In genomic region chr10:127738512-127739424, GRCh38 we compare ENCODE assay signal across 20 cellular contexts. TPM values are rescaled to one million over a fixed set of nuclear protein-coding genes. Genes with fewer than 3 reads are reported as not detected.
DNase-seq lines count a peak whose midpoint lies in the region; ATAC-seq and TF ChIP-seq lines count a peak whose summit lies in the region.
"Had no signal": no experiment of that assay in that cellular context is flagged by ENCODE, and none has a peak within 500 bp of the region (broad histone marks: within the 10 kb centered on the region; RNA-seq: fewer than 3 reads in every experiment).

No MANE protein-coding gene starts in this region.

- H3K9me3 Mint-ChIP-seq in natural killer cell treated with Interleukin-12 subunit alpha and Interleukin-12 subunit beta and Interleukin-15 and Interleukin-18, amount 100 ng/mL, for 72 hours, result no peaks in the 10 kb centered on the region
- H3K9me3 Mint-ChIP-seq: activated naive CD4-positive, alpha-beta T cell treated with anti-CD3 and anti-CD28 coated beads, Interleukin-2, amount 50 U/mL, for 72 hours had no signal

- H3K27me3 ChIP-seq in esophagus squamous epithelium, result peaks cover 0 to 67% (median 1%) of the 10 kb centered on the region in 4 donors
- peaks cover 6% of the 10 kb centered on the region for H3K27me3 ChIP-seq in parathyroid adenoma (ENCODE audit: control insufficient read depth, insufficient read depth, low read length)

- no peak overlapping the region for H2AFZ ChIP-seq in parathyroid adenoma

- H3K4me2 ChIP-seq in parathyroid adenoma (ENCODE audit: low read length), result peak overlapping the region; percentile 61

- H3K9me3 ChIP-seq in esophagus squamous epithelium (no peaks in the 10 kb centered on the region), parathyroid adenoma (ENCODE audit: control insufficient read depth, low read length) (no peaks in the 10 kb centered on the region)
- H3K9me3 ChIP-seq: lower lobe of right lung, transverse colon had no signal

- no peaks in the 10 kb centered on the region for H3K36me3 Mint-ChIP-seq in natural killer cell treated with Interleukin-12 subunit alpha and Interleukin-12 subunit beta and Interleukin-15 and Interleukin-18, amount 100 ng/mL, for 72 hours
- H3K36me3 Mint-ChIP-seq: activated naive CD4-positive, alpha-beta T cell treated with anti-CD3 and anti-CD28 coated beads, Interleukin-2, amount 50 U/mL, for 72 hours; CD4-positive, alpha-beta memory T cell; naive thymus-derived CD8-positive, alpha-beta T cell had no signal

- no peak overlapping the region for H3K27ac Mint-ChIP-seq in natural killer cell treated with Interleukin-12 subunit alpha and Interleukin-12 subunit beta and Interleukin-15 and Interleukin-18, amount 100 ng/mL, for 72 hours
- H3K27ac Mint-ChIP-seq: activated naive CD4-positive, alpha-beta T cell treated with anti-CD3 and anti-CD28 coated beads, Interleukin-2, amount 50 U/mL, for 72 hours; CD4-positive, alpha-beta memory T cell had no signal

- intact Hi-C loops in esophagus squamous epithelium (cut with DNase I), result no loop called here
- intact Hi-C loops in left colon (cut with DNase I, micrococcal nuclease), result no loop called here

- H3K36me3 ChIP-seq in esophagus squamous epithelium, result no peaks in the 10 kb centered on the region
- H3K36me3 ChIP-seq in parathyroid adenoma (ENCODE audit: control insufficient read depth, insufficient read depth, low read length), result no peaks in the 10 kb centered on the region
- H3K36me3 ChIP-seq: lower lobe of right lung, transverse colon had no signal

- ATAC-seq in HG03432 (IDR thresholded peaks at IDR 0.05; ENCODE audit: unreplicated experiment), result peak; percentile 69
- no peak for ATAC-seq in left colon
- ATAC-seq in GM21528 (IDR thresholded peaks at IDR 0.05; ENCODE audit: low FRiP score, unreplicated experiment), result no peak
- no peak for ATAC-seq in natural killer cell treated with Interleukin-12 subunit alpha and Interleukin-12 subunit beta and Interleukin-15 and Interleukin-18, amount 100 ng/mL, for 72 hours
- ATAC-seq: activated naive CD4-positive, alpha-beta T cell treated with anti-CD3 and anti-CD28 coated beads, Interleukin-2, amount 50 U/mL, for 72 hours; naive thymus-derived CD8-positive, alpha-beta T cell had no signal

- H3K27ac ChIP-seq in esophagus squamous epithelium, result peak overlapping the region in 2 of 4 donors; percentile 43 to 75
- H3K27ac ChIP-seq in parathyroid adenoma, result no peak overlapping the region
- H3K27ac ChIP-seq: lower lobe of right lung, transverse colon had no signal

- TF ChIP-seq CTCF in esophagus squamous epithelium (IDR thresholded peaks at IDR 0.05), result no peak
- no peak for TF ChIP-seq CTCF in parathyroid adenoma (IDR thresholded peaks at IDR 0.05)

- no peak overlapping the region for H3K9ac ChIP-seq in parathyroid adenoma

- H3K27me3 Mint-ChIP-seq in natural killer cell treated with Interleukin-12 subunit alpha and Interleukin-12 subunit beta and Interleukin-15 and Interleukin-18, amount 100 ng/mL, for 72 hours, result peaks cover 8 to 10% of the 10 kb centered on the region in 2 donors

- no peaks in the 10 kb centered on the region for H3K4me1 Mint-ChIP-seq in natural killer cell treated with Interleukin-12 subunit alpha and Interleukin-12 subunit beta and Interleukin-15 and Interleukin-18, amount 100 ng/mL, for 72 hours (ENCODE audit: low read depth in 2 of 2)
- H3K4me1 Mint-ChIP-seq: CD4-positive, alpha-beta memory T cell; central memory CD8-positive, alpha-beta T cell; naive thymus-derived CD8-positive, alpha-beta T cell had no signal

- peak; percentile 12 for DNase-seq in NCI-H2196 treated with DMSO at 0.1 percent for 48 hours (lab: John Stamatoyannopoulos, UW; ENCODE audit: unreplicated experiment)
- DNase-seq in esophagus squamous epithelium (lab: John Stamatoyannopoulos, UW), result no peak
- DNase-seq in left colon, result no peak
- DNase-seq in SKM-1 treated with dmso at 0.1 percent for 144 hours (lab: John Stamatoyannopoulos, UW; ENCODE audit: unreplicated experiment), result no peak
- DNase-seq in natural killer cell treated with Interleukin-12 subunit alpha and Interleukin-12 subunit beta and Interleukin-15 and Interleukin-18, amount 100 ng/mL, for 72 hours (ENCODE audit: low spot score), result no peak
- DNase-seq: activated CD4-positive, alpha-beta T cell treated with anti-CD3 and anti-CD28 coated beads for 48 hours; activated T-cell treated with anti-CD3 and anti-CD28 coated beads for 4 hours; CD4-positive, alpha-beta memory T cell; lower lobe of right lung; naive thymus-derived CD8-positive, alpha-beta T cell; NCI-H1417 treated with DMSO at 0.1 percent for 48 hours; stimulated activated CD4-positive, alpha-beta T cell treated with anti-CD3 and anti-CD28 coated beads, Interleukin-2, amount 100 ng/mL, for 48 hours; T-helper 9 cell; transverse colon had no signal

- no peaks in the 10 kb centered on the region for H3K79me2 ChIP-seq in parathyroid adenoma

- H3K4me1 ChIP-seq in esophagus squamous epithelium (peaks cover 12 to 47% (median 21%) of the 10 kb centered on the region in 3 donors), parathyroid adenoma (no peaks in the 10 kb centered on the region)

- TF ChIP-seq POLR2A in esophagus squamous epithelium (IDR thresholded peaks at IDR 0.05), result no peak

- no peak overlapping the region for H3K4me3 Mint-ChIP-seq in natural killer cell treated with Interleukin-12 subunit alpha and Interleukin-12 subunit beta and Interleukin-15 and Interleukin-18, amount 100 ng/mL, for 72 hours
- H3K4me3 Mint-ChIP-seq: CD4-positive, alpha-beta memory T cell; central memory CD8-positive, alpha-beta T cell; naive thymus-derived CD8-positive, alpha-beta T cell had no signal

- 0 to 55% methylated on average over 3 to 9 of the region's 59 CpGs for WGBS in esophagus squamous epithelium, 2 donors

- peak overlapping the region; percentile 20 to 58 (median 42) for H3K4me3 ChIP-seq in esophagus squamous epithelium
- H3K4me3 ChIP-seq in parathyroid adenoma (ENCODE audit: low read depth, low read length), result peak overlapping the region; percentile 5
- H3K4me3 ChIP-seq: transverse colon had no signal

RNA-seq across cellular contexts. Expression of gene FOXI2, which starts 1.8 kb away (rescaled TPM):
- 1 to 10 TPM in 1 of 4 donors, under 1 TPM in 3; 0.12 to 1.5 (median 0.56) TPM for total RNA-seq in esophagus squamous epithelium
- total RNA-seq in left colon, result not detected
- not detected for total RNA-seq in natural killer cell treated with Interleukin-12 subunit alpha and Interleukin-12 subunit beta and Interleukin-15 and Interleukin-18, amount 100 ng/mL, for 72 hours
- total RNA-seq: activated naive CD4-positive, alpha-beta T cell treated with anti-CD3 and anti-CD28 coated beads, Interleukin-2, amount 50 U/mL, for 72 hours; CD4-positive, alpha-beta memory T cell; glomerular endothelial cell; lower lobe of right lung; naive thymus-derived CD8-positive, alpha-beta T cell had no signal
